ENCODE assay signal across 1 cellular context in the genomic region with DNA sequence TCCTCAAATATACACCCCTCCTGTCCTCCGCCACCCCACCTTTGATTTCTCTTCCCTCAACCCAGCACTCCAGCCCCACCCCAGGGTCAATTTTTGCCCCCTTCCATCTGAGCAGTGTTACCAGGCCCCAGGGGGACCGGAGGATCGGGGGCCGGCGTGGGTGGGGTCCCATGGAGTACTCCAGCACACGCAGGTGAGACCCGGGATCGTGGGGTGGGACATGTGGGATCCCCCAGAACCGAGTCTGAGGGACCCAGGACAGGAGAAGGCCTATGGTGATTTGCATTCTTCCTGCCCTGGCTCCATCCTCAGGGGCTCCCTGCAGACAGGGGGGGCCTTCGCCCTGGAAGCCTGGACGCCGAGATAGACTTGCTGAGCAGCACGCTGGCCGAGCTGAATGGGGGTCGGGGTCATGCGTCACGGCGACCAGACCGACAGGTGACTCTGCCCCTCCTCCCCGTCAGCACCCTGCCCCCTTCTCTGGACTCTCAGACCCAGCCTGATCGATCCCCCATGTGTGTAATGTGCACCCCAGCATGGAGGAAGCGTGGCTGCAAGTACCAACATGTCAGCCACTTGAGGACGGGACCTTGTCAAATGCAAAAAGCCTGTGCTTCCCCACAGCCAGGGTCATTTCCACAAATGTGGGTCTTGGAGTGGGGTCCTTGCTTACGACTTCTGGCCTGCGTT.
A peak's percentile ranks its signal among the peaks of the same experiment; 100 is the strongest.
TF ChIP-seq lines count a peak whose summit lies in the region.

No MANE protein-coding gene starts in this region.

TF ChIP-seq in K562, 482 proteins besides CTCF, POLR2A, EP300 and RAD21 (continues in another document):
- TF ChIP-seq FOXJ3 (CRISPR knock-in tag; IDR thresholded peaks at IDR 0.05) (no peak), NR0B1 (IDR thresholded peaks at IDR 0.05; ENCODE audit: partially characterized antibody) (no peak), GABPB2 (CRISPR knock-in tag; conservative IDR thresholded peaks at IDR 0.05) (no peak), CTBP1 (IDR thresholded peaks at IDR 0.05; ENCODE audit: borderline replicate concordance) (peak; percentile 11; the same call in 1 of the 2 replicates), TFAM (CRISPR knock-in tag; conservative IDR thresholded peaks at IDR 0.05) (no peak), KDM2B (CRISPR knock-in tag; IDR thresholded peaks at IDR 0.05) (no peak), POLR2B (IDR thresholded peaks at IDR 0.05; ENCODE audit: low read depth, partially characterized antibody) (no peak), HCFC1 (IDR thresholded peaks at IDR 0.05; ENCODE audit: low read depth, low read length) (no peak), SMAD1 (IDR thresholded peaks at IDR 0.05; ENCODE audit: low read depth, low read length, partially characterized antibody) (no peak), ZNF639 (CRISPR knock-in tag; conservative IDR thresholded peaks at IDR 0.05 in 1 of 2, IDR thresholded peaks at IDR 0.05 in 1 of 2) (peak in 1 of 2 experiments; percentile 57; a peak in 1 of 4 replicates), HNRNPH1 (optimal IDR thresholded peaks at IDR 0.05; ENCODE audit: low read depth, low read length) (no peak), CREB1 (IDR thresholded peaks at IDR 0.05) (no peak), CREB1 (CRISPR knock-in tag; IDR thresholded peaks at IDR 0.05) (0 out of 2 replicates have a peak, but pooled peaks have one; percentile 47), SMARCA4 (IDR thresholded peaks at IDR 0.05) (0 out of 2 replicates have a peak, but pooled peaks have one; percentile 10), ESRRA (IDR thresholded peaks at IDR 0.05; ENCODE audit: borderline replicate concordance, low read depth) (no peak), E2F6 (IDR thresholded peaks at IDR 0.05; ENCODE audit: borderline replicate concordance in 1 of 2, extremely low read depth in 1 of 2, insufficient read depth in 1 of 2, insufficient read length in 1 of 2, low read depth in 1 of 2, low read length in 1 of 2, poor library complexity in 1 of 2, severe bottlenecking in 1 of 2) (peak; percentile 14 to 21), PCBP1 (IDR thresholded peaks at IDR 0.05; ENCODE audit: low read depth, low read length, poor library complexity, severe bottlenecking) (peak; percentile 1), PRPF4 (IDR thresholded peaks at IDR 0.05; ENCODE audit: insufficient read depth, low read depth, low read length, poor library complexity, severe bottlenecking) (no peak), ZBTB1 (CRISPR knock-in tag; IDR thresholded peaks at IDR 0.05; ENCODE audit: borderline replicate concordance, low read depth) (0 out of 2 replicates have a peak, but pooled peaks have one; percentile 62), TAF9B (IDR thresholded peaks at IDR 0.05; ENCODE audit: partially characterized antibody) (no peak), ZBTB7A (IDR thresholded peaks at IDR 0.05; ENCODE audit: borderline replicate concordance, control insufficient read depth, low read depth, low read length) (peak; percentile 59; the same call in 1 of the 2 replicates), GATAD2A (IDR thresholded peaks at IDR 0.05) (peak; percentile 25; the same call in 1 of the 2 replicates), MNT (conservative IDR thresholded peaks at IDR 0.05) (0 out of 4 replicates have a peak, but pooled peaks of 1 of the 2 experiments have one; percentile 42), IFI16 (CRISPR knock-in tag; IDR thresholded peaks at IDR 0.05) (no peak), ATF4 (CRISPR knock-in tag; IDR thresholded peaks at IDR 0.05) (peak; percentile 34; the same call in 1 of the 2 replicates), TSC22D4 (tag; IDR thresholded peaks at IDR 0.05) (no peak), HDAC1 (IDR thresholded peaks at IDR 0.05) (peak in 1 of 2 experiments; percentile 50; a peak in 1 of 4 replicates), ATF7 (IDR thresholded peaks at IDR 0.05) (0 out of 2 replicates have a peak, but pooled peaks have one; percentile 10), ZNF780A (CRISPR knock-in tag; IDR thresholded peaks at IDR 0.05) (no peak), REST (CRISPR knock-in tag; IDR thresholded peaks at IDR 0.05; ENCODE audit: low read depth) (no peak), MAFK (IDR thresholded peaks at IDR 0.05; ENCODE audit: low read length) (no peak), BMI1 (IDR thresholded peaks at IDR 0.05; ENCODE audit: low read length) (no peak), ZNF75A (CRISPR knock-in tag; IDR thresholded peaks at IDR 0.05) (no peak), NFE2L1 (tag; IDR thresholded peaks at IDR 0.05; ENCODE audit: borderline replicate concordance, low read depth) (no peak), CREM (IDR thresholded peaks at IDR 0.05; ENCODE audit: low read depth) (peak; percentile 40), KDM5B (IDR thresholded peaks at IDR 0.05; ENCODE audit: insufficient replicate concordance, low read depth, low read length) (no peak)
- TF ChIP-seq, protein P1, sequence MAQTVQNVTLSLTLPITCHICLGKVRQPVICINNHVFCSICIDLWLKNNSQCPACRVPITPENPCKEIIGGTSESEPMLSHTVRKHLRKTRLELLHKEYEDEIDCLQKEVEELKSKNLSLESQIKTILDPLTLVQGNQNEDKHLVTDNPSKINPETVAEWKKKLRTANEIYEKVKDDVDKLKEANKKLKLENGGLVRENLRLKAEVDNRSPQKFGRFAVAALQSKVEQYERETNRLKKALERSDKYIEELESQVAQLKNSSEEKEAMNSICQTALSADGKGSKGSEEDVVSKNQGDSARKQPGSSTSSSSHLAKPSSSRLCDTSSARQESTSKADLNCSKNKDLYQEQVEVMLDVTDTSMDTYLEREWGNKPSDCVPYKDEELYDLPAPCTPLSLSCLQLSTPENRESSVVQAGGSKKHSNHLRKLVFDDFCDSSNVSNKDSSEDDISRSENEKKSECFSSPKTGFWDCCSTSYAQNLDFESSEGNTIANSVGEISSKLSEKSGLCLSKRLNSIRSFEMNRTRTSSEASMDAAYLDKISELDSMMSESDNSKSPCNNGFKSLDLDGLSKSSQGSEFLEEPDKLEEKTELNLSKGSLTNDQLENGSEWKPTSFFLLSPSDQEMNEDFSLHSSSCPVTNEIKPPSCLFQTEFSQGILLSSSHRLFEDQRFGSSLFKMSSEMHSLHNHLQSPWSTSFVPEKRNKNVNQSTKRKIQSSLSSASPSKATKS (CRISPR knock-in tag; IDR thresholded peaks at IDR 0.05) = no peak
- TF ChIP-seq, protein P2, sequence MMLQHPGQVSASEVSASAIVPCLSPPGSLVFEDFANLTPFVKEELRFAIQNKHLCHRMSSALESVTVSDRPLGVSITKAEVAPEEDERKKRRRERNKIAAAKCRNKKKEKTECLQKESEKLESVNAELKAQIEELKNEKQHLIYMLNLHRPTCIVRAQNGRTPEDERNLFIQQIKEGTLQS (IDR thresholded peaks at IDR 0.05) = no peak
- TF ChIP-seq, protein P2 (CRISPR knock-in tag; conservative IDR thresholded peaks at IDR 0.05) = no peak
- TF ChIP-seq, protein P3, sequence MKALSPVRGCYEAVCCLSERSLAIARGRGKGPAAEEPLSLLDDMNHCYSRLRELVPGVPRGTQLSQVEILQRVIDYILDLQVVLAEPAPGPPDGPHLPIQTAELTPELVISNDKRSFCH (CRISPR knock-in tag; IDR thresholded peaks at IDR 0.05) = no peak
- TF ChIP-seq, protein P3 (tag; IDR thresholded peaks at IDR 0.05) = no peak
- TF ChIP-seq, protein P4, sequence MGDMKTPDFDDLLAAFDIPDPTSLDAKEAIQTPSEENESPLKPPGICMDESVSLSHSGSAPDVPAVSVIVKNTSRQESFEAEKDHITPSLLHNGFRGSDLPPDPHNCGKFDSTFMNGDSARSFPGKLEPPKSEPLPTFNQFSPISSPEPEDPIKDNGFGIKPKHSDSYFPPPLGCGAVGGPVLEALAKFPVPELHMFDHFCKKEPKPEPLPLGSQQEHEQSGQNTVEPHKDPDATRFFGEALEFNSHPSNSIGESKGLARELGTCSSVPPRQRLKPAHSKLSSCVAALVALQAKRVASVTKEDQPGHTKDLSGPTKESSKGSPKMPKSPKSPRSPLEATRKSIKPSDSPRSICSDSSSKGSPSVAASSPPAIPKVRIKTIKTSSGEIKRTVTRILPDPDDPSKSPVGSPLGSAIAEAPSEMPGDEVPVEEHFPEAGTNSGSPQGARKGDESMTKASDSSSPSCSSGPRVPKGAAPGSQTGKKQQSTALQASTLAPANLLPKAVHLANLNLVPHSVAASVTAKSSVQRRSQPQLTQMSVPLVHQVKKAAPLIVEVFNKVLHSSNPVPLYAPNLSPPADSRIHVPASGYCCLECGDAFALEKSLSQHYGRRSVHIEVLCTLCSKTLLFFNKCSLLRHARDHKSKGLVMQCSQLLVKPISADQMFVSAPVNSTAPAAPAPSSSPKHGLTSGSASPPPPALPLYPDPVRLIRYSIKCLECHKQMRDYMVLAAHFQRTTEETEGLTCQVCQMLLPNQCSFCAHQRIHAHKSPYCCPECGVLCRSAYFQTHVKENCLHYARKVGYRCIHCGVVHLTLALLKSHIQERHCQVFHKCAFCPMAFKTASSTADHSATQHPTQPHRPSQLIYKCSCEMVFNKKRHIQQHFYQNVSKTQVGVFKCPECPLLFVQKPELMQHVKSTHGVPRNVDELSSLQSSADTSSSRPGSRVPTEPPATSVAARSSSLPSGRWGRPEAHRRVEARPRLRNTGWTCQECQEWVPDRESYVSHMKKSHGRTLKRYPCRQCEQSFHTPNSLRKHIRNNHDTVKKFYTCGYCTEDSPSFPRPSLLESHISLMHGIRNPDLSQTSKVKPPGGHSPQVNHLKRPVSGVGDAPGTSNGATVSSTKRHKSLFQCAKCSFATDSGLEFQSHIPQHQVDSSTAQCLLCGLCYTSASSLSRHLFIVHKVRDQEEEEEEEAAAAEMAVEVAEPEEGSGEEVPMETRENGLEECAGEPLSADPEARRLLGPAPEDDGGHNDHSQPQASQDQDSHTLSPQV (IDR thresholded peaks at IDR 0.05) = peak; percentile 80
